1 cellular context compared by ENCODE assay signal in the genomic region with DNA sequence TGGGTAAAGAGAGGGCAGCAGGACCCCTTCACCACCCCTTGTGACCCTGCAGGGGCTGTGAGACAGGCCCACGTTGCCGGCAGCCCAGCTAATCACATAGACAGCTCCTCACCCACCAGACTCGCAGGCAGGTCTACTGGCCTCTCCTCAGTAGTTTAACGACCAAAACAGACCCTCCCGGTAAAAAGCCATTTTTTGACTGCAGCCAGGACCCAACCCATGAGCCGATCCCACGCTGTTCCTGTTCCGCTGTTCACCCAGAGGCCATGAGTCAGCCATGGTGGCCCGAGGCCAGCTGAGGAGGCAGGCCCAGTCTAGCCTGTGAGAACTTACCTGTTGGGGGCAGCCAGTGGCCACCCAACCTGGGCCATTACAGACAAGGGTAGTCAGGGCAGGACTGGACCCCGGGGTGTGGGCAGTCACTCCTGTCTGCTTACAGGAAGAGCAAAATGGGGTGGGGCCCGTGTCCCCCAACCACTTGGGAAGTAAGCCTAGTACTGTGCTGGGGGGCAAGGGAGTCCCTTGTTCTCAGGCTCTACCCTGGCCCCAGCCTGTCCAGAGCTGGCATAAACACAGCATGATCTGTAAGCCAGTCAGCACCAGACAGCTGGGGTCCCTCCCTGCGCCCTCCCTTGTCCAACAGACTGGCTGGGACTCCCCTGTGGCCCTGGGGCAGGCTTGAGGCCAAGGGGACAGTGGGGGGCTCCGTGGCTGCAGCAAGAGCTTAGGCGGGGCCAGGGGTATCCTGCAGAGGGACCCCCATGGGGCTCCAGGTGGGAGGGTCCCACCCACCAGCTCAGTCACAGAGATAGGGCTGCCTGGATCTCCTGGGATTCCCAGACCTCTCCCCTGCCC.
TF ChIP-seq lines count a peak whose summit lies in the region.

No MANE protein-coding gene starts in this region.

TF ChIP-seq in H1, 55 proteins besides CTCF, POLR2A, EP300 and RAD21:
- no peak for TF ChIP-seq ATF3 (IDR thresholded peaks at IDR 0.05; ENCODE audit: insufficient read depth, low read depth, low read length)
- TF ChIP-seq ASH2L (IDR thresholded peaks at IDR 0.05; ENCODE audit: low read length) = no peak
- TF ChIP-seq BCL11A (IDR thresholded peaks at IDR 0.05; ENCODE audit: low read depth in 2 of 2, low read length in 2 of 2) = no peak
- no peak for TF ChIP-seq CBX8 (IDR thresholded peaks at IDR 0.05; ENCODE audit: borderline replicate concordance, low read depth, low read length)
- TF ChIP-seq SIRT6 (IDR thresholded peaks at IDR 0.05; ENCODE audit: low read length) = no peak
- no peak for TF ChIP-seq SIN3A (conservative IDR thresholded peaks at IDR 0.05 in 1 of 2, IDR thresholded peaks at IDR 0.05 in 1 of 2; ENCODE audit: low read depth in 1 of 2, low read length in 2 of 2)
- TF ChIP-seq, protein P1, sequence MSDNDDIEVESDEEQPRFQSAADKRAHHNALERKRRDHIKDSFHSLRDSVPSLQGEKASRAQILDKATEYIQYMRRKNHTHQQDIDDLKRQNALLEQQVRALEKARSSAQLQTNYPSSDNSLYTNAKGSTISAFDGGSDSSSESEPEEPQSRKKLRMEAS (IDR thresholded peaks at IDR 0.05) = no peak
- TF ChIP-seq CTBP2 (IDR thresholded peaks at IDR 0.05; ENCODE audit: borderline replicate concordance, insufficient read depth, insufficient read length, low read length) = no peak
- no peak for TF ChIP-seq MAFK (IDR thresholded peaks at IDR 0.05; ENCODE audit: low read depth, low read length)
- no peak for TF ChIP-seq TEAD4 (IDR thresholded peaks at IDR 0.05; ENCODE audit: low read depth, low read length)
